9 cellular contexts compared by ENCODE assay signal in the genomic region with DNA sequence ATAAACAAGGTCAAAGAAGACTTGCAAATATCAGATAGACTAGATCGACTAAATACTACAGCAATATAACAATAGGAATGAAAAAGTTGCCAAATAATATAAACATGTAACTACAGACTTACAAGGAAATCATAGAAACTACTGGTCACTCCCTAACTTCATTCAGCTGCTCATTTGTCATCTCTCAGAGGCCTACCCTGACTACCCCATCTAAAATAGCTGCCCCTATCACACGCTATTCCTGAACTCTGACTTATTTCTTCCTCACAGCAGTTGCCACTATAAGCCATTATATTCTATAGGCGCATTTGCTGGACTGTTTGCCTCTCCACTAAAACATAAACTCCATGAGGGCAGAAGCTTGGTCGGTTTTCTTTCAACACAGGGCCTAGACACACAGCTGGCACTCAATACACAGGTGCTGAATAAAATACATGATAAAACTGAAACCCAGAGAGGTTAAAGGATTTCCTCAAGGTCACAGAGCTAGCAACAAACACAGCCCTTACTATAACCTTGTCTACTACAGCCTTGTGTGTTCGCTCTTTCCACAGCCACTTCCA. TPM values are rescaled to one million over a fixed set of nuclear protein-coding genes. Genes with fewer than 3 reads are reported as not detected.
A peak's percentile ranks its signal among the peaks of the same experiment; 100 is the strongest.
DNase-seq lines count a peak whose midpoint lies in the region; ATAC-seq and TF ChIP-seq lines count a peak whose summit lies in the region.
"Had no signal": no experiment of that assay in that cellular context is flagged by ENCODE, and none has a peak within 500 bp of the region (broad histone marks: within the 10 kb centered on the region; RNA-seq: fewer than 3 reads in every experiment).

No MANE protein-coding gene starts in this region.

- 72 to 85% methylated on average over 3 to 4 of the region's 5 CpGs for WGBS in endodermal cell (ENCODE audit: insufficient coverage in 1 of 2, insufficient read length in 1 of 2), 2 experiments
- 48 to 79% methylated on average over 5 of the region's 5 CpGs for WGBS in sigmoid colon, 2 donors

- TF ChIP-seq EP300 in sigmoid colon (IDR thresholded peaks at IDR 0.05): no peak

- TF ChIP-seq POLR2A in NB4 (IDR thresholded peaks at IDR 0.05; ENCODE audit: extremely low read depth, insufficient read length) (no peak), sigmoid colon (IDR thresholded peaks at IDR 0.05) (no peak)

- H3K9me3 ChIP-seq in endodermal cell (ENCODE audit: control insufficient read depth, low read length) (no peaks in the 10 kb centered on the region), sigmoid colon (no peaks in the 10 kb centered on the region)
- H3K9me3 ChIP-seq: adrenal gland had no signal

- CTCF ChIA-PET in Calu3 (lab: Charles Lee): interaction anchor here (0.5 kb wide), 1 partner anchor 12 kb away, joined by 3 read pairs; no protein-coding TSS in a partner anchor

- H3K27me3 ChIP-seq in endodermal cell (ENCODE audit: control insufficient read depth, insufficient read depth, low read length, poor library complexity, severe bottlenecking) (no peaks in the 10 kb centered on the region), sigmoid colon (no peaks in the 10 kb centered on the region)
- H3K27me3 ChIP-seq: adrenal gland had no signal

- H3K27me3 Mint-ChIP-seq in Calu3 (ENCODE audit: unreplicated experiment) (no peaks in the 10 kb centered on the region), endodermal cell (ENCODE audit: insufficient read depth) (no peaks in the 10 kb centered on the region), neural crest cell (ENCODE audit: low read depth) (peaks cover 6% of the 10 kb centered on the region)

- H3K36me3 Mint-ChIP-seq in Calu3 (ENCODE audit: insufficient read depth, unreplicated experiment): peaks cover 26% of the 10 kb centered on the region
- H3K36me3 Mint-ChIP-seq in endodermal cell (ENCODE audit: low read depth): no peaks in the 10 kb centered on the region
- no peaks in the 10 kb centered on the region for H3K36me3 Mint-ChIP-seq in neural crest cell (ENCODE audit: low read depth)

- ATAC-seq in GM21723 (IDR thresholded peaks at IDR 0.05; ENCODE audit: unreplicated experiment) (no peak), GM19023 (IDR thresholded peaks at IDR 0.05; ENCODE audit: unreplicated experiment) (no peak)

- intact Hi-C loops in Calu3 (cut with micrococcal nuclease; ENCODE audit: unreplicated experiment): no loop called here
- intact Hi-C loops in sigmoid colon (cut with DNase I): no loop called here

- H3K9ac ChIP-seq in endodermal cell (ENCODE audit: extremely low read depth, low read length, poor library complexity, severe bottlenecking): peak overlapping the region; percentile 57

- no peak for DNase-seq in Calu3
- no peak for DNase-seq in NB4 (ENCODE audit: low read depth)
- no peak for DNase-seq in endodermal cell
- no peak for DNase-seq in neural crest cell (ENCODE audit: low read depth, low spot score)
- DNase-seq in KG1 (lab: John Stamatoyannopoulos, UW): no peak
- DNase-seq in sigmoid colon: no peak
- DNase-seq: adrenal gland had no signal

- H3K4me3 Mint-ChIP-seq in Calu3 (ENCODE audit: low read depth, unreplicated experiment): peak overlapping the region; percentile 90
- peak overlapping the region; percentile 94 for H3K4me3 Mint-ChIP-seq in endodermal cell
- peak overlapping the region; percentile 95 for H3K4me3 Mint-ChIP-seq in neural crest cell

- H3K9me3 Mint-ChIP-seq in Calu3 (ENCODE audit: low read depth, unreplicated experiment) (no peaks in the 10 kb centered on the region), endodermal cell (no peaks in the 10 kb centered on the region), neural crest cell (no peaks in the 10 kb centered on the region)

- TSS peak; percentile 53 for BruUV-seq in Calu3 (replicated peaks; lab: Mats Ljungman, UMichigan)

- H3K4me1 Mint-ChIP-seq in Calu3 (ENCODE audit: low read depth, unreplicated experiment): peaks cover 44% of the 10 kb centered on the region
- H3K4me1 Mint-ChIP-seq in endodermal cell: peaks cover 63% of the 10 kb centered on the region
- peaks cover 45% of the 10 kb centered on the region for H3K4me1 Mint-ChIP-seq in neural crest cell

- H3K4me3 ChIP-seq in NB4 (ENCODE audit: low read depth, low read length) (peak overlapping the region; percentile 84), endodermal cell (ENCODE audit: low read length) (peak overlapping the region; percentile 96), sigmoid colon (no peak overlapping the region)

- no peaks in the 10 kb centered on the region for H3K36me3 ChIP-seq in endodermal cell (ENCODE audit: control insufficient read depth, insufficient read depth, low read length)
- H3K36me3 ChIP-seq in sigmoid colon: no peaks in the 10 kb centered on the region
- H3K36me3 ChIP-seq: adrenal gland had no signal

- H3K27ac Mint-ChIP-seq in Calu3 (ENCODE audit: unreplicated experiment) (peak overlapping the region; percentile 8), endodermal cell (peak overlapping the region; percentile 1), neural crest cell (ENCODE audit: unreplicated experiment) (no peak overlapping the region)

- TF ChIP-seq CTCF in Calu3 (IDR thresholded peaks at IDR 0.05; ENCODE audit: unreplicated experiment): no peak
- no peak for TF ChIP-seq CTCF in NB4 (IDR thresholded peaks at IDR 0.05; ENCODE audit: low read depth, low read length)
- TF ChIP-seq CTCF in endodermal cell (conservative IDR thresholded peaks at IDR 0.05): no peak
- TF ChIP-seq CTCF in neural crest cell (conservative IDR thresholded peaks at IDR 0.05): no peak
- no peak for TF ChIP-seq CTCF in sigmoid colon (IDR thresholded peaks at IDR 0.05)

- H3K27ac ChIP-seq in endodermal cell (ENCODE audit: low read depth, low read length) (no peak overlapping the region), sigmoid colon (no peak overlapping the region)

- H3K4me1 ChIP-seq in endodermal cell (ENCODE audit: control insufficient read depth, insufficient read depth, low read length): no peaks in the 10 kb centered on the region
- H3K4me1 ChIP-seq in sigmoid colon: peaks cover 0 to 15% (median 7%) of the 10 kb centered on the region in 4 donors

RNA-seq across cellular contexts. Expression of a gene that starts 1.8 kb away (rescaled TPM):
- total RNA-seq in Calu3 (2022): 25.9 and 29.3 TPM in 2 replicates
- total RNA-seq in endodermal cell: 10 to 100 TPM; 44.0 to 50.6 TPM
- 17.1 TPM for polyA plus RNA-seq in endodermal cell (2013, experiment 1 of 2)
- polyA plus RNA-seq in endodermal cell (2013, experiment 2 of 2): 16.8 TPM
- total RNA-seq in neural crest cell: 26.4 and 27.2 TPM in 2 replicates
- total RNA-seq in sigmoid colon: 10 to 100 TPM; 14.9 to 20.9 (median 19.6) TPM
- 1 to 10 TPM; 7.8 to 8.8 (median 8.5) TPM for polyA plus RNA-seq in sigmoid colon

Comparison
In these comparisons a context has a peak if more than half of its experiments do, and no peak if none do; other contexts are left out.
1. H3K4me3 ChIP-seq: peak in NB4 (single experiment) and endodermal cell (single experiment); none in sigmoid colon (0 of 4).
2. Peak in every context shown above with its lines, with median percentiles within 50 percentile points of each other: H3K4me3 Mint-ChIP-seq.